Comparison of ENCODE assay signal across 16 cellular contexts in the genomic region with DNA sequence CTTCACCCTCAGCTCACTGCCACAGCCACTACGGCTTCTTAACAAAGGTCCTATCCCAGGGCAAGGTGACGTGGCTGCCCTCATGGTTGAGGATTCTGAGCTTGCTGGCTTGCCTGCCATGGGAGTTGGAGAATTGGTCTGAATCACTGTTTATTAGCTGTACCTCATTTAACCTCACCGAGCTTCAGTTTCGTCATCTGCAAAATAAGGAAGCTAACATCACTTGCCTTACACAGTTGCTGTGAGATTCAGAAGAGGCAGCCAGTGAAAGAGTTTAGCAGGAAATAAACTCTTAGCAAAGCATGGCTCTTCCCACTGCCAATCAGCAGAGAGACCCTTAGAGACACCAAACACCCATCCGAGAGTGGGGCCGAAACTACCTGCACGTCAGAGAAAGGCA.
DNase-seq lines count a peak whose midpoint lies in the region; ATAC-seq and TF ChIP-seq lines count a peak whose summit lies in the region.
"Had no signal": no experiment of that assay in that cellular context is flagged by ENCODE, and none has a peak within 500 bp of the region (broad histone marks: within the 10 kb centered on the region; RNA-seq: fewer than 3 reads in every experiment).

No MANE protein-coding gene starts in this region.

- H3K4me1 ChIP-seq in GM23338 (ENCODE audit: insufficient read depth) = peaks cover 3% of the 10 kb centered on the region; the same call in 1 of the 2 replicates
- H3K4me1 ChIP-seq: HAP-1 had no signal

- POLR2A ChIA-PET in HEK293T (lab: Yijun Ruan, JAX) = interaction anchor here (0.8 kb wide), 1 partner anchor 10 kb away, joined by 3 read pairs; a partner anchor contains a TSS

- H3K36me3 Mint-ChIP-seq in GM23338 (ENCODE audit: low read depth) = no peaks in the 10 kb centered on the region

- H3K27me3 ChIP-seq in GM23338 (ENCODE audit: insufficient read depth) = peaks cover 12% of the 10 kb centered on the region; the same call in 1 of the 2 replicates

- CTCF ChIA-PET in HEK293T (lab: Yijun Ruan, JAX) = interaction anchor here (0.5 kb wide), 1 partner anchor 1147 kb away, joined by 3 read pairs; no protein-coding TSS in a partner anchor

- H3K79me2 ChIP-seq in GM23338 (replicated peaks; ENCODE audit: insufficient read depth) = no peaks in the 10 kb centered on the region

- DNase-seq in CD1c-positive myeloid dendritic cell (ENCODE audit: extremely low spot score) = peak; percentile 35
- peak; percentile 79 for DNase-seq in M059J (ENCODE audit: low read depth)
- peak; percentile 40 for DNase-seq in fibroblast of the aortic adventitia (ENCODE audit: low read depth)
- no peak for DNase-seq in dermis blood vessel endothelial cell
- no peak for DNase-seq in GM23338 (ENCODE audit: low spot score)
- no peak for DNase-seq in HEK293T (ENCODE audit: extremely low spot score)
- DNase-seq in SHP77 treated with DMSO at 0.1 percent for 48 hours (lab: John Stamatoyannopoulos, UW) = no peak
- DNase-seq: activated CD4-positive, alpha-beta T cell treated with anti-CD3 and anti-CD28 coated beads for 1 hour; activated naive CD4-positive, alpha-beta T cell; cortex of kidney; left ventricle myocardium superior; NCI-H1436 treated with DMSO at 0.1 percent for 48 hours had no signal

- H3K4me2 ChIP-seq in GM23338 = no peak overlapping the region

- no peaks in the 10 kb centered on the region; the same call in 1 of the 2 replicates for H4K20me1 ChIP-seq in GM23338 (replicated peaks; ENCODE audit: insufficient read depth)

- no peak overlapping the region for H3K4me3 Mint-ChIP-seq in GM23338

- TF ChIP-seq CTCF in fibroblast of the aortic adventitia (IDR thresholded peaks at IDR 0.05; ENCODE audit: insufficient read depth, low read length) (no peak), GM23338 (conservative IDR thresholded peaks at IDR 0.05; ENCODE audit: low read depth in 2 of 2) (no peak)

- ATAC-seq in GM21360 (IDR thresholded peaks at IDR 0.05; ENCODE audit: unreplicated experiment) (peak; percentile 63), GM23338 (no peak)
- ATAC-seq: left ventricle myocardium superior had no signal

- H3K4me1 Mint-ChIP-seq in GM23338 = peaks cover 3% of the 10 kb centered on the region; the same call in 1 of the 3 replicates

- no peak overlapping the region for H3K27ac ChIP-seq in GM23338 (ENCODE audit: low read depth)
- H3K27ac ChIP-seq: RWPE1 had no signal

- H3F3A ChIP-seq in GM23338 (replicated peaks; ENCODE audit: low read depth) = no peaks in the 10 kb centered on the region

- no peaks in the 10 kb centered on the region for H3K9me2 ChIP-seq in GM23338 (ENCODE audit: insufficient read depth)

- no peaks in the 10 kb centered on the region for H3K36me3 ChIP-seq in GM23338 (ENCODE audit: insufficient read depth)
- H3K36me3 ChIP-seq: HAP-1 had no signal

- H3K27me3 Mint-ChIP-seq in GM23338 (ENCODE audit: insufficient read depth, low read depth, poor library complexity) = peaks cover 15% of the 10 kb centered on the region

- H3K4me3 ChIP-seq in fibroblast of the aortic adventitia (ENCODE audit: low read depth, low read length) (no peak overlapping the region), GM23338 (no peak overlapping the region)
- H3K4me3 ChIP-seq: HAP-1 had no signal

- no peak overlapping the region for H2AFZ ChIP-seq in GM23338

- H3K27ac Mint-ChIP-seq in GM23338 = no peak overlapping the region
- H3K27ac Mint-ChIP-seq: progenitor cell of endocrine pancreas had no signal

- no peaks in the 10 kb centered on the region for H3K9me3 Mint-ChIP-seq in GM23338

TF ChIP-seq in GM23338, 12 proteins besides CTCF, POLR2A, EP300 and RAD21 (continues in another document):
- TF ChIP-seq EZH2phosphoT487 (IDR thresholded peaks at IDR 0.05; ENCODE audit: unreplicated experiment) = no peak
- TF ChIP-seq, protein P1, sequence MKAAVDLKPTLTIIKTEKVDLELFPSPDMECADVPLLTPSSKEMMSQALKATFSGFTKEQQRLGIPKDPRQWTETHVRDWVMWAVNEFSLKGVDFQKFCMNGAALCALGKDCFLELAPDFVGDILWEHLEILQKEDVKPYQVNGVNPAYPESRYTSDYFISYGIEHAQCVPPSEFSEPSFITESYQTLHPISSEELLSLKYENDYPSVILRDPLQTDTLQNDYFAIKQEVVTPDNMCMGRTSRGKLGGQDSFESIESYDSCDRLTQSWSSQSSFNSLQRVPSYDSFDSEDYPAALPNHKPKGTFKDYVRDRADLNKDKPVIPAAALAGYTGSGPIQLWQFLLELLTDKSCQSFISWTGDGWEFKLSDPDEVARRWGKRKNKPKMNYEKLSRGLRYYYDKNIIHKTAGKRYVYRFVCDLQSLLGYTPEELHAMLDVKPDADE (IDR thresholded peaks at IDR 0.05) = no peak
- no peak for TF ChIP-seq JUNB (IDR thresholded peaks at IDR 0.05; ENCODE audit: unreplicated experiment)
- TF ChIP-seq EZH2 (IDR thresholded peaks at IDR 0.05; ENCODE audit: low read depth, unreplicated experiment) = no peak
- no peak for TF ChIP-seq ZNF331 (CRISPR knock-in tag; IDR thresholded peaks at IDR 0.05; ENCODE audit: low read depth)
- no peak for TF ChIP-seq POLR2AphosphoS5 (IDR thresholded peaks at IDR 0.05; ENCODE audit: low read depth)
- no peak for TF ChIP-seq CREB1 (CRISPR knock-in tag; IDR thresholded peaks at IDR 0.05; ENCODE audit: low read depth)

TF ChIP-seq in HEK293T, 16 proteins besides CTCF, POLR2A, EP300 and RAD21:
- TF ChIP-seq HDGF (IDR thresholded peaks at IDR 0.05; ENCODE audit: borderline replicate concordance) (no peak), NFRKB (IDR thresholded peaks at IDR 0.05) (no peak), FOXA1 (IDR thresholded peaks at IDR 0.05) (no peak), LEF1 (IDR thresholded peaks at IDR 0.05; ENCODE audit: borderline replicate concordance) (no peak), CTBP1 (IDR thresholded peaks at IDR 0.05; ENCODE audit: borderline replicate concordance) (no peak), FOXM1 (IDR thresholded peaks at IDR 0.05; ENCODE audit: borderline replicate concordance) (no peak), FOXK2 (IDR thresholded peaks at IDR 0.05) (no peak), SUZ12 (IDR thresholded peaks at IDR 0.05) (no peak), L3MBTL2 (conservative IDR thresholded peaks at IDR 0.05) (no peak), TARDBP (IDR thresholded peaks at IDR 0.05) (no peak), ZNF384 (IDR thresholded peaks at IDR 0.05) (no peak), ARNT (IDR thresholded peaks at IDR 0.05) (no peak), ELF4 (IDR thresholded peaks at IDR 0.05) (no peak)
- TF ChIP-seq, protein P2, sequence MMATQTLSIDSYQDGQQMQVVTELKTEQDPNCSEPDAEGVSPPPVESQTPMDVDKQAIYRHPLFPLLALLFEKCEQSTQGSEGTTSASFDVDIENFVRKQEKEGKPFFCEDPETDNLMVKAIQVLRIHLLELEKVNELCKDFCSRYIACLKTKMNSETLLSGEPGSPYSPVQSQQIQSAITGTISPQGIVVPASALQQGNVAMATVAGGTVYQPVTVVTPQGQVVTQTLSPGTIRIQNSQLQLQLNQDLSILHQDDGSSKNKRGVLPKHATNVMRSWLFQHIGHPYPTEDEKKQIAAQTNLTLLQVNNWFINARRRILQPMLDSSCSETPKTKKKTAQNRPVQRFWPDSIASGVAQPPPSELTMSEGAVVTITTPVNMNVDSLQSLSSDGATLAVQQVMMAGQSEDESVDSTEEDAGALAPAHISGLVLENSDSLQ (IDR thresholded peaks at IDR 0.05) = no peak

Comparison
In these comparisons a context has a peak if more than half of its experiments do, and no peak if none do; other contexts are left out.
1. DNase-seq: peak in CD1c-positive myeloid dendritic cell (single experiment), M059J (single experiment) and fibroblast of the aortic adventitia (single experiment); none in dermis blood vessel endothelial cell (single experiment), GM23338 (single experiment), HEK293T (single experiment) and SHP77 treated with DMSO at 0.1 percent for 48 hours (single experiment).